Comparison of ENCODE assay signal across 30 cellular contexts in genomic region chr11:87006035-87006434, GRCh38. TPM values are rescaled to one million over a fixed set of nuclear protein-coding genes. Genes with fewer than 3 reads are reported as not detected.
"Had no signal": no experiment of that assay in that cellular context is flagged by ENCODE, and none has a peak within 500 bp of the region (broad histone marks: within the 10 kb centered on the region; RNA-seq: fewer than 3 reads in every experiment).

No MANE protein-coding gene starts in this region.

- H3K27ac ChIP-seq: brain microvascular endothelial cell, esophagus squamous epithelium, parathyroid adenoma, psoas muscle, stomach, thyroid gland, vagina had no signal

- FAIRE-seq: astrocyte, endothelial cell of umbilical vein, frontal cortex, keratinocyte had no signal

- H3K36me3 ChIP-seq: brain microvascular endothelial cell, esophagus squamous epithelium, stomach, thyroid gland, upper lobe of left lung, vagina had no signal

- ATAC-seq: activated T-cell treated with anti-CD3 and anti-CD28 coated beads, Interleukin-2, amount 50 U/mL, for 4 hours; activated T-helper 17 cell treated with anti-CD3 and anti-CD28 coated beads, Interleukin-2, amount 50 U/mL, for 72 hours; left cardiac atrium; naive thymus-derived CD8-positive, alpha-beta T cell; psoas muscle; stimulated activated naive B cell treated with anti-CD40 and anti-IgM and Interleukin-4, amounts not matched to agents 10 μg/mL and 1 μg/mL and 100 μg/mL, for 72 hours had no signal

- H3K4me1 ChIP-seq: psoas muscle, upper lobe of left lung, vagina had no signal

- H3K27me3 ChIP-seq: brain microvascular endothelial cell, esophagus squamous epithelium, stomach, thyroid gland, upper lobe of left lung, vagina had no signal

- H3K4me3 ChIP-seq: esophagus squamous epithelium, psoas muscle, thyroid gland, vagina had no signal

- DNase-seq: activated CD4-positive, alpha-beta memory T cell treated with anti-CD3 and anti-CD28 coated beads for 36 hours; activated CD4-positive, alpha-beta T cell treated with anti-CD3 and anti-CD28 coated beads, Interleukin-2, amount 10 ng/mL, durations not matched to agents 24 days and 14 days; activated CD4-positive, CD25-positive, alpha-beta regulatory T cell treated with anti-CD3 and anti-CD28 coated beads, Interleukin-2, amount 50 U/mL, for 72 hours; activated CD8-positive, alpha-beta memory T cell treated with anti-CD3 and anti-CD28 coated beads, Interleukin-2, amount 50 U/mL, for 4 hours; activated gamma-delta T cell treated with Interleukin-2 at 50 U/mL for 16 hours; activated naive CD4-positive, alpha-beta T cell treated with anti-CD3 and anti-CD28 coated beads, Interleukin-2, amount 50 U/mL, for 16 hours; activated T-cell treated with anti-CD3 and anti-CD28 coated beads, Interleukin-2, amount 50 U/mL, for 4 hours; amniotic stem cell; brain microvascular endothelial cell; central memory CD4-positive, alpha-beta T cell; esophagus squamous epithelium; glutamatergic neuron; left cardiac atrium; midbrain; naive thymus-derived CD8-positive, alpha-beta T cell; nucleus accumbens; psoas muscle; stimulated activated CD4-positive, alpha-beta T cell treated with anti-CD3 and anti-CD28 coated beads, Interleukin-1b, Interleukin-23, amount 100 ng/mL, for 48 hours; stimulated activated naive B cell treated with anti-CD40 and anti-IgM and Interleukin-4, amounts not matched to agents 10 μg/mL and 1 μg/mL and 100 μg/mL, for 72 hours; stomach; T-helper 9 cell; thyroid gland; upper lobe of left lung had no signal

- H3K9me3 ChIP-seq: esophagus squamous epithelium, psoas muscle, stomach, thyroid gland, upper lobe of left lung, vagina had no signal

RNA-seq across cellular contexts. Expression of gene FZD4, which starts 50.8 kb away (rescaled TPM):
- total RNA-seq: activated CD4-positive, alpha-beta T cell treated with anti-CD3 and anti-CD28 coated beads, Interleukin-2, amount 10 ng/mL, durations not matched to agents 24 days and 14 days; naive thymus-derived CD8-positive, alpha-beta T cell had no signal
- polyA plus RNA-seq: naive thymus-derived CD8-positive, alpha-beta T cell had no signal
